8 cellular contexts compared by ENCODE assay signal in genomic region chr11:47248304-47248663, GRCh38. TPM values are rescaled to one million over a fixed set of nuclear protein-coding genes. Genes with fewer than 3 reads are reported as not detected.
A peak's percentile ranks its signal among the peaks of the same experiment; 100 is the strongest.
DNase-seq lines count a peak whose midpoint lies in the region; ATAC-seq and TF ChIP-seq lines count a peak whose summit lies in the region.

No MANE protein-coding gene starts in this region.

- H2AFZ ChIP-seq in OCI-LY7 (ENCODE audit: low read length), result peak overlapping the region; percentile 83

- peak overlapping the region; percentile 89 for H3K4me3 ChIP-seq in OCI-LY7 (ENCODE audit: low read depth, low read length, poor library complexity, severe bottlenecking)
- H3K4me3 ChIP-seq in endocrine pancreas (ENCODE audit: control insufficient read depth, insufficient read depth, low read length), result peak overlapping the region; percentile 84

- no peaks in the 10 kb centered on the region for H3K27me3 Mint-ChIP-seq in natural killer cell (ENCODE audit: low read depth in 2 of 2)

- peaks cover 13% of the 10 kb centered on the region for H3K4me1 ChIP-seq in OCI-LY7 (ENCODE audit: insufficient read depth, low read length, poor library complexity, severe bottlenecking)
- H3K4me1 ChIP-seq in endocrine pancreas (ENCODE audit: control insufficient read depth, insufficient read depth, low read length), result no peaks in the 10 kb centered on the region

- no peaks in the 10 kb centered on the region for H4K20me1 ChIP-seq in OCI-LY7 (ENCODE audit: insufficient read depth, low read length)

- no peaks in the 10 kb centered on the region for H3K9me3 Mint-ChIP-seq in natural killer cell

- peak overlapping the region; percentile 94 to 98 for H3K27ac Mint-ChIP-seq in natural killer cell

- H3K9me3 ChIP-seq in OCI-LY7 (ENCODE audit: low read length), result no peaks in the 10 kb centered on the region
- H3K9me3 ChIP-seq in endocrine pancreas (ENCODE audit: control insufficient read depth, low read length), result no peaks in the 10 kb centered on the region

- ATAC-seq in GM18505 (IDR thresholded peaks at IDR 0.05; ENCODE audit: unreplicated experiment) (peak; percentile 26), HG02571 (IDR thresholded peaks at IDR 0.05; ENCODE audit: unreplicated experiment) (peak; percentile 27), natural killer cell (peak in 2 of 3 donors; percentile 11 to 27)

- peak overlapping the region; percentile 83 for H3K4me2 ChIP-seq in OCI-LY7 (ENCODE audit: low read length)

- H3K79me2 ChIP-seq in OCI-LY7 (ENCODE audit: insufficient read depth, low read depth, low read length), result peaks cover 20% of the 10 kb centered on the region; the same call in 1 of the 2 replicates

- peak overlapping the region; percentile 15 for H3K9ac ChIP-seq in endocrine pancreas (ENCODE audit: control insufficient read depth, insufficient read depth, low read length)

- H3K27me3 ChIP-seq in endocrine pancreas (ENCODE audit: control insufficient read depth, insufficient read depth, low read length), result no peaks in the 10 kb centered on the region

- TF ChIP-seq CTCF in OCI-LY7 (conservative IDR thresholded peaks at IDR 0.05; ENCODE audit: low read length) (no peak), natural killer cell (IDR thresholded peaks at IDR 0.05) (no peak)

- peaks cover 25% of the 10 kb centered on the region; the same call in 1 of the 2 replicates for H3K36me3 ChIP-seq in OCI-LY7 (ENCODE audit: insufficient read depth, low read length)
- no peaks in the 10 kb centered on the region for H3K36me3 ChIP-seq in endocrine pancreas (ENCODE audit: control insufficient read depth, insufficient read depth, low read length)

- intact Hi-C loops in OCI-LY7 (cut with micrococcal nuclease; ENCODE audit: unreplicated experiment), result loop anchor here (1.0 kb wide), 2 partner anchors 32 to 71 kb away; no protein-coding TSS in a partner anchor
- intact Hi-C loops in natural killer cell (cut with micrococcal nuclease), result loop anchor here (1.0 to 2.0 kb wide), 4 partner anchors 21 to 547 kb away; partner anchors contain the start of genes ARHGAP1, CSTPP1, DDB2 and ZNF408

- peaks cover 26% of the 10 kb centered on the region in 2 donors for H3K4me1 Mint-ChIP-seq in natural killer cell

- H3K36me3 Mint-ChIP-seq in natural killer cell, result no peaks in the 10 kb centered on the region

- POLR2A ChIA-PET in OCI-LY7 (lab: Charles Lee), result interaction anchor here (0.5 to 2.7 kb wide), 15 partner anchors 9 to 76 kb away, joined by 3 to 25 read pairs (median 6); partner anchors contain the start of gene DDB2

- H3K4me3 Mint-ChIP-seq in natural killer cell, result peak overlapping the region; percentile 99

- H3K27ac ChIP-seq in OCI-LY7 (ENCODE audit: low read depth, low read length, poor library complexity, severe bottlenecking), result peak overlapping the region; percentile 60

- CTCF ChIA-PET in OCI-LY7 (lab: Charles Lee; ENCODE audit: unreplicated experiment), result interaction anchor here (0.6 to 2.5 kb wide), 3 partner anchors 14 to 70 kb away, joined by 3 to 19 read pairs (median 10); partner anchors contain the start of genes ARFGAP2 and DDB2

- TSS peak; percentile 86 for BruUV-seq in OCI-LY7 (replicated peaks; lab: Mats Ljungman, UMichigan)

- TF ChIP-seq POLR2A in GM18505 (IDR thresholded peaks at IDR 0.05; ENCODE audit: borderline replicate concordance, extremely low read depth, insufficient read depth, insufficient read length), result no peak

- no peaks in the 10 kb centered on the region for H3K9me2 ChIP-seq in OCI-LY7 (ENCODE audit: insufficient read depth, low read length)

- DNase-seq in OCI-LY7 (ENCODE audit: low spot score) (peak; percentile 51), natural killer cell (no peak), AML-193 (lab: John Stamatoyannopoulos, UW) (no peak)
- no peak for DNase-seq in effector CD4-positive, alpha-beta T cell
- no peak for DNase-seq in stimulated activated CD4-positive, alpha-beta T cell treated with anti-CD3 and anti-CD28 coated beads, Interleukin-2, amount 100 ng/mL, for 24 hours

RNA-seq across cellular contexts. Expression of gene ACP2, which starts 0.3 kb away (rescaled TPM):
- 24.5 TPM in 2 replicates for total RNA-seq in OCI-LY7 (2014; rRNA removed; shearing (Covaris generic))
- 24.2 and 26.5 TPM in 2 replicates for total RNA-seq in OCI-LY7 (2022)
- total RNA-seq in natural killer cell, result 10 to 100 TPM; 15.5 to 21.9 (median 16.8) TPM

RNA-seq across cellular contexts. Expression of gene NR1H3, which starts 9.5 kb away (rescaled TPM):
- 6.2 and 7.7 TPM in 2 replicates for total RNA-seq in OCI-LY7 (2014; rRNA removed; shearing (Covaris generic))
- total RNA-seq in OCI-LY7 (2022), result 14.4 and 14.7 TPM in 2 replicates
- total RNA-seq in natural killer cell, result 10 to 100 TPM; 11.3 to 26.0 (median 13.5) TPM

RNA-seq across cellular contexts. Expression of gene MADD, which starts 21.6 kb away (rescaled TPM):
- 32.1 and 36.6 TPM in 2 replicates for total RNA-seq in OCI-LY7 (2014; rRNA removed; shearing (Covaris generic))
- total RNA-seq in OCI-LY7 (2022) (47.8 and 48.8 TPM in 2 replicates), natural killer cell (100 to 1,000 TPM; 333 to 383 (median 335) TPM)

RNA-seq across cellular contexts. Expression of gene DDB2, which starts 33.5 kb away (rescaled TPM):
- 15.6 and 19.9 TPM in 2 replicates for total RNA-seq in OCI-LY7 (2014; rRNA removed; shearing (Covaris generic))
- total RNA-seq in OCI-LY7 (2022) (36.0 and 39.4 TPM in 2 replicates), natural killer cell (10 to 100 TPM; 66.0 to 75.4 (median 67.8) TPM)

Comparison
In these comparisons a context has a peak if more than half of its experiments do, and no peak if none do; other contexts are left out.
1. RNA of gene MADD, which starts 21.6 kb away (total RNA-seq): 333 to 383 TPM in natural killer cell; 32.1 to 48.8 TPM in OCI-LY7; every median in the first group is over 4 times any median in the second.
2. Peak in every context shown above with its lines, with median percentiles within 50 percentile points of each other: ATAC-seq.